11 cellular contexts compared by ENCODE assay signal in genomic region chr2:74290466-74291216, GRCh38. TPM values are rescaled to one million over a fixed set of nuclear protein-coding genes. Genes with fewer than 3 reads are reported as not detected.
DNase-seq lines count a peak whose midpoint lies in the region; ATAC-seq and TF ChIP-seq lines count a peak whose summit lies in the region.
"Had no signal": no experiment of that assay in that cellular context is flagged by ENCODE, and none has a peak within 500 bp of the region (broad histone marks: within the 10 kb centered on the region; RNA-seq: fewer than 3 reads in every experiment).

No MANE protein-coding gene starts in this region.

- H3K79me2 ChIP-seq in PC-3 (ENCODE audit: low read length), result no peaks in the 10 kb centered on the region

- peak; percentile 18 for DNase-seq in T follicular helper cell (ENCODE audit: low read depth)
- peak; percentile 25 for DNase-seq in colonic mucosa
- no peak for DNase-seq in HuH-7 (ENCODE audit: low spot score)
- DNase-seq in PC-3, result no peak
- no peak for DNase-seq in A673 (ENCODE audit: low spot score)
- DNase-seq: Caco-2 had no signal

- no peak for TF ChIP-seq POLR2A in gastroesophageal sphincter (IDR thresholded peaks at IDR 0.05)

- TF ChIP-seq CTCF in colonic mucosa (IDR thresholded peaks at IDR 0.05), result no peak
- TF ChIP-seq CTCF in PC-3 (conservative IDR thresholded peaks at IDR 0.05; ENCODE audit: low read depth, low read length), result no peak
- TF ChIP-seq CTCF in gastroesophageal sphincter (IDR thresholded peaks at IDR 0.05), result no peak
- TF ChIP-seq CTCF in A673 (conservative IDR thresholded peaks at IDR 0.05; ENCODE audit: low read depth, low read length), result no peak

- H3K27me3 ChIP-seq in BLaER1, result no peaks in the 10 kb centered on the region
- H3K27me3 ChIP-seq in colonic mucosa, result no peaks in the 10 kb centered on the region
- H3K27me3 ChIP-seq in PC-3 (ENCODE audit: low read length), result no peaks in the 10 kb centered on the region
- H3K27me3 ChIP-seq in gastroesophageal sphincter, result no peaks in the 10 kb centered on the region
- no peaks in the 10 kb centered on the region for H3K27me3 ChIP-seq in A673 (replicated peaks; ENCODE audit: insufficient read depth, low read depth, low read length, poor library complexity)
- H3K27me3 ChIP-seq: body of pancreas had no signal

- POLR2A ChIA-PET in PC-3 (lab: Charles Lee; ENCODE audit: unreplicated experiment) (no interaction called here), A673 (lab: Charles Lee; ENCODE audit: low non-redundant PET) (no interaction called here)

- H2AFZ ChIP-seq in PC-3 (ENCODE audit: low read length), result no peak overlapping the region

- WGBS in gastroesophageal sphincter (ENCODE audit: low coverage in 1 of 2), 2 donors, result 62% methylated on average over 3 of the region's 4 CpGs; no CpG with 5 or more reads in 1 of the 2 donors

- H4K20me1 ChIP-seq in BLaER1 (no peaks in the 10 kb centered on the region), PC-3 (ENCODE audit: low read length) (no peaks in the 10 kb centered on the region)

- CTCF ChIA-PET in PC-3 (lab: Charles Lee) (no interaction called here), A673 (lab: Charles Lee) (no interaction called here)

- H3K4me2 ChIP-seq in BLaER1, result peak overlapping the region; percentile 25; the same call in 1 of the 2 replicates
- H3K4me2 ChIP-seq in PC-3 (ENCODE audit: low read length), result no peak overlapping the region

- H3K4me3 ChIP-seq in BLaER1, result no peak overlapping the region
- no peak overlapping the region for H3K4me3 ChIP-seq in colonic mucosa
- no peak overlapping the region for H3K4me3 ChIP-seq in PC-3 (ENCODE audit: low read length)
- no peak overlapping the region for H3K4me3 ChIP-seq in gastroesophageal sphincter
- H3K4me3 ChIP-seq in A673 (ENCODE audit: low read depth, low read length, poor library complexity, severe bottlenecking), result no peak overlapping the region
- H3K4me3 ChIP-seq: body of pancreas, thoracic aorta had no signal

- no peaks in the 10 kb centered on the region for H3F3A ChIP-seq in PC-3 (ENCODE audit: low read length, unreplicated experiment)

- H3K27ac ChIP-seq in BLaER1, result no peak overlapping the region
- no peak overlapping the region for H3K27ac ChIP-seq in colonic mucosa
- no peak overlapping the region for H3K27ac ChIP-seq in PC-3 (ENCODE audit: low read length)
- no peak overlapping the region for H3K27ac ChIP-seq in gastroesophageal sphincter
- H3K27ac ChIP-seq in A673 (ENCODE audit: low read depth, low read length, poor library complexity, severe bottlenecking), result no peak overlapping the region
- H3K27ac ChIP-seq: body of pancreas, thoracic aorta had no signal

- BruUV-seq in PC-3 (replicated peaks; lab: Mats Ljungman, UMichigan), result no TSS peak
- BruUV-seq in A673 (replicated peaks; lab: Mats Ljungman, UMichigan), result no TSS peak

- no peaks in the 10 kb centered on the region for H3K9me2 ChIP-seq in PC-3 (replicated peaks; ENCODE audit: low read length)

- TF ChIP-seq EP300 in gastroesophageal sphincter (IDR thresholded peaks at IDR 0.05), result no peak

- no peaks in the 10 kb centered on the region for H3K36me3 ChIP-seq in BLaER1
- H3K36me3 ChIP-seq in colonic mucosa, result no peaks in the 10 kb centered on the region
- H3K36me3 ChIP-seq in PC-3 (ENCODE audit: low read depth, low read length), result no peaks in the 10 kb centered on the region
- peaks cover 0 to 27% of the 10 kb centered on the region in 2 donors for H3K36me3 ChIP-seq in gastroesophageal sphincter
- no peaks in the 10 kb centered on the region for H3K36me3 ChIP-seq in A673 (ENCODE audit: insufficient read depth, low read length, poor library complexity, severe bottlenecking)
- H3K36me3 ChIP-seq: thoracic aorta had no signal

- H3K9ac ChIP-seq in BLaER1 (no peak overlapping the region), colonic mucosa (ENCODE audit: low read depth in 2 of 2, low read length in 2 of 2) (no peak overlapping the region), PC-3 (ENCODE audit: low read length) (no peak overlapping the region)

- intact Hi-C loops in colonic mucosa (cut with DNase I), result no loop called here
- intact Hi-C loops in PC-3 (cut with micrococcal nuclease), result no loop called here
- intact Hi-C loops in A673 (cut with micrococcal nuclease; ENCODE audit: unreplicated experiment), result no loop called here

- ATAC-seq in GM21423 (IDR thresholded peaks at IDR 0.05; ENCODE audit: unreplicated experiment) (peak; percentile 67), PC-3 (no peak), gastroesophageal sphincter (no peak)
- ATAC-seq: body of pancreas had no signal

- H3K9me3 ChIP-seq in BLaER1 (no peaks in the 10 kb centered on the region), colonic mucosa (no peaks in the 10 kb centered on the region), PC-3 (ENCODE audit: low read length) (no peaks in the 10 kb centered on the region), gastroesophageal sphincter (no peaks in the 10 kb centered on the region), A673 (ENCODE audit: low read depth, low read length, poor library complexity, severe bottlenecking) (no peaks in the 10 kb centered on the region)
- H3K9me3 ChIP-seq: body of pancreas, Caco-2, thoracic aorta had no signal

- H3K4me1 ChIP-seq in BLaER1, result peaks cover 7% of the 10 kb centered on the region; the same call in 1 of the 2 replicates
- H3K4me1 ChIP-seq in colonic mucosa, result no peaks in the 10 kb centered on the region
- H3K4me1 ChIP-seq in PC-3 (ENCODE audit: insufficient read depth, low read length), result no peaks in the 10 kb centered on the region
- H3K4me1 ChIP-seq in gastroesophageal sphincter, result no peaks in the 10 kb centered on the region
- H3K4me1 ChIP-seq in A673 (ENCODE audit: insufficient read depth, low read length, poor library complexity, severe bottlenecking), result no peaks in the 10 kb centered on the region
- H3K4me1 ChIP-seq: body of pancreas had no signal

RNA-seq across cellular contexts. Expression of gene SLC4A5, which starts 52.6 kb away (rescaled TPM):
- total RNA-seq in colonic mucosa (1 to 10 TPM in 1 of 2 donors, under 1 TPM in 1; 0.45 to 2.8 TPM), PC-3 (2014; rRNA removed) (0.40 and 2.4 TPM in 2 replicates), gastroesophageal sphincter (1 to 10 TPM; 1.8 to 9.4 (median 5.0) TPM), A673 (2021) (0.94 and 1.8 TPM in 2 replicates)

Comparison
In these comparisons a context has a peak if more than half of its experiments do, and no peak if none do; other contexts are left out.
1. DNase-seq: peak in T follicular helper cell (single experiment) and colonic mucosa (single experiment); none in HuH-7 (single experiment), PC-3 (single experiment) and A673 (single experiment).